In the genomic region with DNA sequence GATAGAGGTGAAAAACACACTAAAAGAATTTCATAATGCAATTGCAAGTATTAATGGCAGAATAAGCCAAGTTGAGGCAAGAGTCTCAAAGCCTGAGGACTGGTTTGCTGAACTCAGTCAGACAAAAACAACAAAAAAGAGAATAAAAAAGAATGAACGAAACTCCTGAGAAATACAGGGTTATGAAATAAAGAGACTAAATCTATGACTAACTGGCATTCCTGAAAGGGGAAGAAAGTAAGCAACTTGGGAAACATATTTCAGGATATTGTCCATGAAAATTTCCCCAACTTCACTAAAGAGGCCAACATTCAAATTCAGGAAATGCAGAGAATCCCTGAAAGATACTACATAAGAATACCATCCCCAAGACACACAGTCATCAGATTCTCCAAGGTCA, we compare ENCODE assay signal across 14 cellular contexts.
"Had no signal": no experiment of that assay in that cellular context is flagged by ENCODE, and none has a peak within 500 bp of the region (broad histone marks: within the 10 kb centered on the region; RNA-seq: fewer than 3 reads in every experiment).

No MANE protein-coding gene starts in this region.

- DNase-seq: activated CD4-positive, alpha-beta T cell treated with anti-CD3 and anti-CD28 coated beads, Interleukin-2, amount 50 U/mL, for 1 hour; activated T-cell treated with anti-CD3 and anti-CD28 coated beads, Interleukin-2, amount 50 U/mL, for 1 hour; amygdala; brain microvascular endothelial cell; colonic mucosa; effector CD8-positive, alpha-beta T cell; foreskin keratinocyte; heart left ventricle; left lung; mesenchymal stem cell; nephron progenitor cell; stimulated activated CD4-positive, alpha-beta T cell treated with anti-CD3 and anti-CD28 coated beads, Interleukin-4, amount 100 ng/mL, for 1 hour; stimulated activated CD8-positive, alpha-beta memory T cell treated with anti-CD3 and anti-CD28 coated beads, Interleukin-4, amount 100 ng/mL, for 48 hours; testis had no signal

- H3K4me1 ChIP-seq: colonic mucosa, testis had no signal

- H3K4me3 ChIP-seq: colonic mucosa, heart left ventricle, left lung, testis had no signal

- H3K27me3 ChIP-seq: brain microvascular endothelial cell, colonic mucosa, foreskin keratinocyte, heart left ventricle, left lung, testis had no signal

- H3K36me3 ChIP-seq: brain microvascular endothelial cell, colonic mucosa, heart left ventricle, left lung had no signal

- ATAC-seq: foreskin keratinocyte had no signal

- H3K9me3 ChIP-seq: colonic mucosa, left lung, testis had no signal
